Comparison of ENCODE assay signal across 8 cellular contexts in genomic region chr2:201643216-201643651, GRCh38. TPM values are rescaled to one million over a fixed set of nuclear protein-coding genes. Genes with fewer than 3 reads are reported as not detected.
DNase-seq lines count a peak whose midpoint lies in the region; ATAC-seq, FAIRE-seq and TF ChIP-seq lines count a peak whose summit lies in the region.

TMEM237 (minus strand) TSS chr2:201643503; CDS start chr2:201643400, 103 bp downstream.

- ATAC-seq in GM18907 (IDR thresholded peaks at IDR 0.05; ENCODE audit: unreplicated experiment): peak; percentile 59
- peak; percentile 36 for ATAC-seq in HG03139 (IDR thresholded peaks at IDR 0.05; ENCODE audit: unreplicated experiment)

- intact Hi-C loops in mammary epithelial cell (cut with micrococcal nuclease): loop anchor here (5.0 to 10.0 kb wide), 3 partner anchors 54 to 408 kb away; partner anchors contain the start of genes MPP4, STRADB and TRAK2
- intact Hi-C loops in spleen (cut with DNase I; ENCODE audit: low total_unique reads): no loop called here

- 0% methylated on average over 2 of the region's 39 CpGs for WGBS in mammary epithelial cell (ENCODE audit: low coverage, missing lambda C conversion rate)
- WGBS in spleen, 5 donors: 0 to 1% (median 1%) methylated on average over 35 to 39 of the region's 39 CpGs

- H3K4me2 ChIP-seq in BLaER1 (peak within 1 kb of the TSS; percentile 92), mammary epithelial cell (ENCODE audit: insufficient read depth, low read depth, low read length) (peak within 1 kb of the TSS; percentile 83), keratinocyte (ENCODE audit: control insufficient read depth, extremely low read depth, insufficient read depth, low read depth, low read length) (peak within 1 kb of the TSS; percentile 68)

- H3K9ac ChIP-seq in BLaER1: peak within 1 kb of the TSS; percentile 87
- H3K9ac ChIP-seq in SK-N-MC (ENCODE audit: insufficient read length): peak within 1 kb of the TSS; percentile 76
- H3K9ac ChIP-seq in mammary epithelial cell (ENCODE audit: insufficient read depth, low read length): peak within 1 kb of the TSS; percentile 89
- peak within 1 kb of the TSS; percentile 96 for H3K9ac ChIP-seq in keratinocyte (ENCODE audit: control insufficient read depth, extremely low read depth, insufficient read depth, low read length)

- dilution Hi-C loops in mammary epithelial cell (cut with HindIII; ENCODE audit: low sequenced_read_pairs): loop anchor here (25.0 kb wide), 1 partner anchor 731 kb away; no protein-coding TSS in a partner anchor
- dilution Hi-C loops in keratinocyte (cut with MboI; ENCODE audit: extremely low pct_ligation_motif_present, low sequenced_read_pairs): no loop called here

- H4K20me1 ChIP-seq in BLaER1 (no peaks in the 10 kb centered on the region), mammary epithelial cell (ENCODE audit: insufficient read depth, low read length) (no peaks in the 10 kb centered on the region), keratinocyte (ENCODE audit: control insufficient read depth, extremely low read depth, insufficient read depth, low read length) (no peaks in the 10 kb centered on the region)

- peaks cover 25% of the 10 kb centered on the region for H3K4me1 ChIP-seq in BLaER1
- peaks cover 19% of the 10 kb centered on the region for H3K4me1 ChIP-seq in mammary epithelial cell (ENCODE audit: insufficient read depth, low read length)
- peaks cover 17% of the 10 kb centered on the region for H3K4me1 ChIP-seq in keratinocyte (ENCODE audit: control insufficient read depth, extremely low read depth, insufficient read depth, low read length)
- H3K4me1 ChIP-seq in spleen: peaks cover 0 to 22% (median 16%) of the 10 kb centered on the region in 6 donors

- peak within 1 kb of the TSS; percentile 86 for H3K27ac ChIP-seq in BLaER1
- peak within 1 kb of the TSS; percentile 74 for H3K27ac ChIP-seq in SK-N-MC
- peak within 1 kb of the TSS; percentile 74 for H3K27ac ChIP-seq in mammary epithelial cell (ENCODE audit: insufficient read depth, low read depth, low read length)
- H3K27ac ChIP-seq in keratinocyte (ENCODE audit: control insufficient read depth, insufficient read depth, low read length): peak within 1 kb of the TSS; percentile 96
- peak within 1 kb of the TSS; percentile 76 to 90 (median 88) for H3K27ac ChIP-seq in spleen

- no peak for DNase-seq in SK-N-MC (ENCODE audit: low read depth, low spot score)
- peak; percentile 63 for DNase-seq in mammary epithelial cell
- DNase-seq in keratinocyte (ENCODE audit: low read depth, low spot score): peak; percentile 40
- DNase-seq in spleen: peak; percentile 88
- no peak for DNase-seq in SK-N-DZ (ENCODE audit: low spot score)

- FAIRE-seq in keratinocyte (lab: Jason Lieb, UNC): no peak

- H2AFZ ChIP-seq in mammary epithelial cell (ENCODE audit: low read depth, low read length): peak within 1 kb of the TSS; percentile 84
- H2AFZ ChIP-seq in keratinocyte (ENCODE audit: control insufficient read depth, low read length): peak within 1 kb of the TSS; percentile 92

- TF ChIP-seq POLR2A in spleen (IDR thresholded peaks at IDR 0.05): no peak

- CTCF ChIA-PET in mammary epithelial cell (lab: Charles Lee; ENCODE audit: low non-redundant PET): no interaction called here

- H3K4me3 ChIP-seq in BLaER1 (peak within 1 kb of the TSS; percentile 94), SK-N-MC (peak within 1 kb of the TSS; percentile 80), mammary epithelial cell (replicated peaks in 1 of 3; ENCODE audit: insufficient read depth in 1 of 3, low read depth in 2 of 3, low read length in 3 of 3) (peak within 1 kb of the TSS; percentile 65 to 97 (median 69)), keratinocyte (ENCODE audit: control insufficient read depth in 2 of 3, extremely low read depth in 1 of 3, insufficient read depth in 2 of 3, low read depth in 1 of 3, low read length in 3 of 3) (peak within 1 kb of the TSS; percentile 59 to 97 (median 93)), spleen (peak within 1 kb of the TSS; percentile 74 to 90 (median 85))

- H3K9me1 ChIP-seq in keratinocyte (ENCODE audit: control insufficient read depth, extremely low read depth, insufficient read depth, low read length): no peaks in the 10 kb centered on the region

- no peaks in the 10 kb centered on the region for H3K9me3 ChIP-seq in BLaER1
- H3K9me3 ChIP-seq in SK-N-MC (ENCODE audit: low read depth, low read length): no peaks in the 10 kb centered on the region
- H3K9me3 ChIP-seq in mammary epithelial cell (replicated peaks; ENCODE audit: insufficient read depth, low read length): no peaks in the 10 kb centered on the region
- H3K9me3 ChIP-seq in keratinocyte (ENCODE audit: control insufficient read depth, low read depth, low read length): no peaks in the 10 kb centered on the region
- H3K9me3 ChIP-seq in spleen: no peaks in the 10 kb centered on the region

- H3K79me2 ChIP-seq in mammary epithelial cell (ENCODE audit: insufficient read depth, low read length) (peaks cover 29% of the 10 kb centered on the region), keratinocyte (ENCODE audit: control insufficient read depth, insufficient read depth, low read length) (peaks cover 13% of the 10 kb centered on the region)

- H3K36me3 ChIP-seq in BLaER1: peaks cover 12% of the 10 kb centered on the region
- H3K36me3 ChIP-seq in SK-N-MC (ENCODE audit: insufficient read depth, low read length): peaks cover 11% of the 10 kb centered on the region
- H3K36me3 ChIP-seq in mammary epithelial cell (ENCODE audit: insufficient read depth, low read length): no peaks in the 10 kb centered on the region
- H3K36me3 ChIP-seq in keratinocyte (ENCODE audit: control insufficient read depth in 2 of 2, extremely low read depth in 1 of 2, insufficient read depth in 2 of 2, low read length in 2 of 2): no peaks in the 10 kb centered on the region
- no peaks in the 10 kb centered on the region for H3K36me3 ChIP-seq in spleen

- no TSS peak for BruUV-seq in mammary epithelial cell (replicated peaks; lab: Mats Ljungman, UMichigan)

- H3K27me3 ChIP-seq in BLaER1: no peaks in the 10 kb centered on the region
- no peaks in the 10 kb centered on the region for H3K27me3 ChIP-seq in mammary epithelial cell (ENCODE audit: insufficient read depth, low read length)
- no peaks in the 10 kb centered on the region for H3K27me3 ChIP-seq in keratinocyte (ENCODE audit: control insufficient read depth, extremely low read depth, insufficient read depth, low read length)
- H3K27me3 ChIP-seq in spleen (replicated peaks in 1 of 7): no peaks in the 10 kb centered on the region

- no peak for TF ChIP-seq CTCF in mammary epithelial cell (conservative IDR thresholded peaks at IDR 0.05 in 1 of 2, IDR thresholded peaks at IDR 0.05 in 1 of 2; ENCODE audit: extremely low read depth in 1 of 2, insufficient read depth in 1 of 2, low read depth in 1 of 2, low read length in 2 of 2)
- TF ChIP-seq CTCF in keratinocyte (optimal IDR thresholded peaks at IDR 0.05 in 1 of 3, IDR thresholded peaks at IDR 0.05 in 1 of 3, conservative IDR thresholded peaks at IDR 0.05 in 1 of 3; ENCODE audit: extremely low read depth in 1 of 3, insufficient read depth in 2 of 3, low read length in 3 of 3): peak in 1 of 3 experiments; percentile 50
- TF ChIP-seq CTCF in spleen (IDR thresholded peaks at IDR 0.05 in 8 of 11, conservative IDR thresholded peaks at IDR 0.05 in 3 of 11): peak in 1 of 11 experiments; percentile 9

- in situ Hi-C loops in mammary epithelial cell (cut with MboI; ENCODE audit: low sequenced_read_pairs in 2 of 2): no loop called here

RNA-seq across cellular contexts. Expression of gene TMEM237, which starts in this region (rescaled TPM):
- total RNA-seq in mammary epithelial cell (10 to 100 TPM; 50.1 to 96.9 TPM), spleen (10 to 100 TPM in 1 of 7 donors, 1 to 10 TPM in 6; 5.3 to 12.7 (median 7.9) TPM)
- polyA plus RNA-seq in mammary epithelial cell (39.5 TPM), keratinocyte (43.1 to 49.6 TPM (median 43.5 TPM) in 3 replicates), spleen (1 to 10 TPM; 3.0 to 3.7 (median 3.2) TPM)
- polyA minus RNA-seq in mammary epithelial cell (20.5 TPM), keratinocyte (10.8 to 43.7 TPM (median 28.8 TPM) in 3 replicates)
- polyA plus RNA-seq in keratinocyte (2011; ENCODE audit: low read depth): 45.4 TPM
- polyA plus RNA-seq in keratinocyte (2011; cell fraction: cytosol; rRNA removed): 33.6 and 51.3 TPM in 2 replicates
- 42.2 and 47.6 TPM in 2 replicates for polyA plus RNA-seq in keratinocyte (2011; cell fraction: nucleus; rRNA removed)
- polyA plus RNA-seq in keratinocyte (2012; ENCODE audit: low replicate concordance): 18.5 and 30.6 TPM in 2 replicates
- polyA minus RNA-seq in keratinocyte (2011; cell fraction: cytosol; rRNA and poly(A)+ RNA removed): 19.4 TPM
- polyA minus RNA-seq in keratinocyte (2011; cell fraction: nucleus; rRNA and poly(A)+ RNA removed): 9.8 and 27.7 TPM in 2 replicates
- 98.9 and 101 TPM in 2 replicates for polyA plus RNA-seq in SK-N-DZ (2014; cell fraction: cytosol; rRNA removed)
- polyA plus RNA-seq in SK-N-DZ (2014; cell fraction: nucleus; rRNA removed): 119 and 126 TPM in 2 replicates

Comparison
In these comparisons a context has a peak if more than half of its experiments do, and no peak if none do; other contexts are left out.
1. DNase-seq: peak in mammary epithelial cell (single experiment), keratinocyte (single experiment) and spleen (single experiment); none in SK-N-MC (single experiment) and SK-N-DZ (single experiment).
2. Peak in every context shown above with its lines, with median percentiles within 50 percentile points of each other: H3K27ac ChIP-seq, H3K4me2 ChIP-seq, H3K4me3 ChIP-seq and H3K9ac ChIP-seq.